ENCODE assay signal across 8 cellular contexts in genomic region chr4:54277691-54278090, GRCh38. TPM values are rescaled to one million over a fixed set of nuclear protein-coding genes. Genes with fewer than 3 reads are reported as not detected.
DNase-seq lines count a peak whose midpoint lies in the region; ATAC-seq and TF ChIP-seq lines count a peak whose summit lies in the region.

No MANE protein-coding gene starts in this region.

- no peak for TF ChIP-seq POLR2A in erythroblast (IDR thresholded peaks at IDR 0.05; ENCODE audit: low read length)

- ATAC-seq in activated CD8-positive, alpha-beta memory T cell treated with anti-CD3 and anti-CD28 coated beads, Interleukin-2, amount 10 ng/mL, durations not matched to agents 7 days and 5 days: peak; percentile 39
- ATAC-seq in HG03520 (IDR thresholded peaks at IDR 0.05; ENCODE audit: unreplicated experiment): peak; percentile 70
- ATAC-seq in stimulated activated effector memory CD8-positive, alpha-beta T cell treated with anti-CD3 and anti-CD28 coated beads, Interleukin-12 subunit alpha, Interleukin-12 subunit beta, amount 100 ng/mL, for 72 hours: peak; percentile 73

- H3K27me3 Mint-ChIP-seq in activated CD8-positive, alpha-beta memory T cell treated with anti-CD3 and anti-CD28 coated beads, Interleukin-2, amount 10 ng/mL, durations not matched to agents 7 days and 5 days: peaks cover 3% of the 10 kb centered on the region

- CTCF ChIA-PET in activated CD8-positive, alpha-beta memory T cell treated with anti-CD3 and anti-CD28 coated beads, Interleukin-2, amount 10 ng/mL, durations not matched to agents 7 days and 5 days (lab: Charles Lee): no interaction called here

- peaks cover 30% of the 10 kb centered on the region for H3K4me1 Mint-ChIP-seq in activated CD8-positive, alpha-beta memory T cell treated with anti-CD3 and anti-CD28 coated beads, Interleukin-2, amount 10 ng/mL, durations not matched to agents 7 days and 5 days
- no peaks in the 10 kb centered on the region for H3K4me1 Mint-ChIP-seq in stimulated activated effector memory CD8-positive, alpha-beta T cell treated with anti-CD3 and anti-CD28 coated beads, Interleukin-12 subunit alpha, Interleukin-12 subunit beta, amount 100 ng/mL, for 72 hours

- H3K9me3 Mint-ChIP-seq in activated CD8-positive, alpha-beta memory T cell treated with anti-CD3 and anti-CD28 coated beads, Interleukin-2, amount 10 ng/mL, durations not matched to agents 7 days and 5 days (ENCODE audit: low read depth): no peaks in the 10 kb centered on the region
- H3K9me3 Mint-ChIP-seq in stimulated activated effector memory CD8-positive, alpha-beta T cell treated with anti-CD3 and anti-CD28 coated beads, Interleukin-12 subunit alpha, Interleukin-12 subunit beta, amount 100 ng/mL, for 72 hours: peaks cover 5% of the 10 kb centered on the region

- H3K4me3 ChIP-seq in choroid plexus epithelial cell (ENCODE audit: low read depth, low read length): no peak overlapping the region

- DNase-seq in activated CD8-positive, alpha-beta memory T cell treated with anti-CD3 and anti-CD28 coated beads, Interleukin-2, amount 10 ng/mL, durations not matched to agents 7 days and 5 days: no peak
- no peak for DNase-seq in activated CD8-positive, alpha-beta memory T cell treated with anti-CD3 and anti-CD28 coated beads, Interleukin-2, amount 50 U/mL, for 48 hours
- peak; percentile 84 for DNase-seq in choroid plexus epithelial cell (ENCODE audit: low read depth)
- DNase-seq in stimulated activated effector memory CD8-positive, alpha-beta T cell treated with anti-CD3 and anti-CD28 coated beads, Interleukin-12 subunit alpha, Interleukin-12 subunit beta, amount 100 ng/mL, for 72 hours (ENCODE audit: low spot score in 2 of 2): no peak
- no peak for DNase-seq in dedifferentiated amniotic fluid mesenchymal stem cell (ENCODE audit: extremely low spot score)
- DNase-seq in nucleus accumbens (lab: John Stamatoyannopoulos, UW): no peak
- no peak for DNase-seq in erythroblast (lab: John Stamatoyannopoulos, UW)

- TF ChIP-seq CTCF in choroid plexus epithelial cell (conservative IDR thresholded peaks at IDR 0.05; ENCODE audit: low read depth, low read length): no peak

- no peak overlapping the region for H3K4me3 Mint-ChIP-seq in activated CD8-positive, alpha-beta memory T cell treated with anti-CD3 and anti-CD28 coated beads, Interleukin-2, amount 10 ng/mL, durations not matched to agents 7 days and 5 days
- H3K4me3 Mint-ChIP-seq in stimulated activated effector memory CD8-positive, alpha-beta T cell treated with anti-CD3 and anti-CD28 coated beads, Interleukin-12 subunit alpha, Interleukin-12 subunit beta, amount 100 ng/mL, for 72 hours: no peak overlapping the region

- H3K27ac Mint-ChIP-seq in activated CD8-positive, alpha-beta memory T cell treated with anti-CD3 and anti-CD28 coated beads, Interleukin-2, amount 10 ng/mL, durations not matched to agents 7 days and 5 days: no peak overlapping the region
- H3K27ac Mint-ChIP-seq in stimulated activated effector memory CD8-positive, alpha-beta T cell treated with anti-CD3 and anti-CD28 coated beads, Interleukin-12 subunit alpha, Interleukin-12 subunit beta, amount 100 ng/mL, for 72 hours: no peak overlapping the region

- peaks cover 2% of the 10 kb centered on the region for H3K36me3 Mint-ChIP-seq in activated CD8-positive, alpha-beta memory T cell treated with anti-CD3 and anti-CD28 coated beads, Interleukin-2, amount 10 ng/mL, durations not matched to agents 7 days and 5 days
- H3K36me3 Mint-ChIP-seq in stimulated activated effector memory CD8-positive, alpha-beta T cell treated with anti-CD3 and anti-CD28 coated beads, Interleukin-12 subunit alpha, Interleukin-12 subunit beta, amount 100 ng/mL, for 72 hours: no peaks in the 10 kb centered on the region

RNA-seq across cellular contexts. Expression of gene PDGFRA, which starts 48.6 kb away (rescaled TPM):
- total RNA-seq in activated CD8-positive, alpha-beta memory T cell treated with anti-CD3 and anti-CD28 coated beads, Interleukin-2, amount 10 ng/mL, durations not matched to agents 7 days and 5 days: not detected
